In genomic region chr5:42586625-42587024, GRCh38 we compare ENCODE assay signal across 17 cellular contexts.
DNase-seq lines count a peak whose midpoint lies in the region; ATAC-seq and TF ChIP-seq lines count a peak whose summit lies in the region.
"Had no signal": no experiment of that assay in that cellular context is flagged by ENCODE, and none has a peak within 500 bp of the region (broad histone marks: within the 10 kb centered on the region; RNA-seq: fewer than 3 reads in every experiment).

No MANE protein-coding gene starts in this region.

- no peaks in the 10 kb centered on the region for H3K9me3 ChIP-seq in skeletal muscle tissue (ENCODE audit: control insufficient read depth in 3 of 3, low read length in 3 of 3)
- H3K9me3 ChIP-seq: neutrophil, SJCRH30, transverse colon had no signal

- DNase-seq in OCI-M1 (lab: John Stamatoyannopoulos, UW) (peak; percentile 82), fibroblast of pulmonary artery (ENCODE audit: low read depth) (peak; percentile 15), left lobe of liver (ENCODE audit: low spot score) (peak; percentile 87), NCI-H187 treated with DMSO at 0.1 percent for 48 hours (lab: John Stamatoyannopoulos, UW) (no peak), SHP77 (lab: John Stamatoyannopoulos, UW) (no peak), LoVo (ENCODE audit: low spot score) (no peak)
- DNase-seq: activated CD4-positive, alpha-beta T cell treated with anti-CD3 and anti-CD28 coated beads for 4 hours; CD4-positive, CD25-positive, alpha-beta regulatory T cell; DMS153; NCI-H1930; NCI-H510A treated with DMSO at 0.1 percent for 48 hours; stimulated activated CD4-positive, alpha-beta T cell treated with anti-CD3 and anti-CD28 coated beads, Interleukin-4, amount 100 ng/mL, for 24 hours; transverse colon had no signal

- H3K9ac ChIP-seq in skeletal muscle tissue (ENCODE audit: low read depth in 1 of 3, low read length in 3 of 3), result peak overlapping the region in 2 of 3 donors; percentile 28 to 32

- H3K4me3 ChIP-seq in fibroblast of pulmonary artery (replicated peaks; ENCODE audit: low read depth, low read length) (no peak overlapping the region), skeletal muscle tissue (ENCODE audit: low read length in 3 of 3) (peak overlapping the region in 2 of 3 donors; percentile 15 to 19)
- H3K4me3 ChIP-seq: SJCRH30, transverse colon had no signal

- H3K4me1 ChIP-seq in skeletal muscle tissue (ENCODE audit: control insufficient read depth in 3 of 3, insufficient read depth in 3 of 3, low read length in 3 of 3), result peaks cover 42 to 58% (median 46%) of the 10 kb centered on the region in 3 donors

- peak; percentile 49 for ATAC-seq in left lobe of liver
- ATAC-seq in HG03521 (IDR thresholded peaks at IDR 0.05; ENCODE audit: unreplicated experiment), result no peak

- TF ChIP-seq CTCF in fibroblast of pulmonary artery (IDR thresholded peaks at IDR 0.05; ENCODE audit: low read length, missing control alignments), result no peak

- H3K27ac ChIP-seq in skeletal muscle tissue (ENCODE audit: low read depth, low read length), result peak overlapping the region; percentile 77
- H3K27ac ChIP-seq: neutrophil, SJCRH30 had no signal

- no peaks in the 10 kb centered on the region for H3K36me3 ChIP-seq in skeletal muscle tissue (ENCODE audit: control insufficient read depth in 3 of 3, insufficient read depth in 3 of 3, low read length in 3 of 3)
- H3K36me3 ChIP-seq: neutrophil, transverse colon had no signal

- H3K27me3 ChIP-seq in skeletal muscle tissue (ENCODE audit: control insufficient read depth in 3 of 3, insufficient read depth in 3 of 3, low read length in 3 of 3), result no peaks in the 10 kb centered on the region
- H3K27me3 ChIP-seq: neutrophil, SJCRH30, transverse colon had no signal

Comparison
In these comparisons a context has a peak if more than half of its experiments do, and no peak if none do; other contexts are left out.
1. DNase-seq: peak in OCI-M1 (single experiment), fibroblast of pulmonary artery (single experiment) and left lobe of liver (single experiment); none in NCI-H187 treated with DMSO at 0.1 percent for 48 hours (single experiment), SHP77 (0 of 2) and LoVo (single experiment).